Comparison of ENCODE assay signal across 10 cellular contexts in genomic region chr3:40741729-40742128, GRCh38.
DNase-seq lines count a peak whose midpoint lies in the region; ATAC-seq and TF ChIP-seq lines count a peak whose summit lies in the region.
"Had no signal": no experiment of that assay in that cellular context is flagged by ENCODE, and none has a peak within 500 bp of the region (broad histone marks: within the 10 kb centered on the region; RNA-seq: fewer than 3 reads in every experiment).

No MANE protein-coding gene starts in this region.

- DNase-seq in LNCaP clone FGC (ENCODE audit: low read depth), result peak; percentile 15
- peak; percentile 50 to 71 for DNase-seq in cardiac fibroblast (ENCODE audit: low read depth in 2 of 2)
- peak; percentile 21 for DNase-seq in mucosa of gallbladder (ENCODE audit: low spot score)
- DNase-seq in Peyer's patch, result no peak
- no peak for DNase-seq in stimulated activated CD4-positive, alpha-beta T cell treated with anti-CD3 and anti-CD28 coated beads, Interleukin-4, amount 100 ng/mL, for 24 hours
- no peak for DNase-seq in kidney glomerular epithelial cell (lab: John Stamatoyannopoulos, UW)
- DNase-seq: nephron progenitor cell had no signal

- H3K27me3 ChIP-seq in BLaER1, result no peaks in the 10 kb centered on the region
- H3K27me3 ChIP-seq in Peyer's patch, result no peaks in the 10 kb centered on the region

- TF ChIP-seq POLR2A in Peyer's patch (IDR thresholded peaks at IDR 0.05), result no peak

- H3K4me3 ChIP-seq in BLaER1, result no peak overlapping the region
- no peak overlapping the region for H3K4me3 ChIP-seq in LNCaP clone FGC (ENCODE audit: low read depth, low read length)
- H3K4me3 ChIP-seq in cardiac fibroblast (replicated peaks in 1 of 2; ENCODE audit: low read depth in 2 of 2, low read length in 2 of 2), result no peak overlapping the region
- H3K4me3 ChIP-seq in Peyer's patch, result no peak overlapping the region

- no peaks in the 10 kb centered on the region for H3K36me3 ChIP-seq in BLaER1
- H3K36me3 ChIP-seq in Peyer's patch, result no peaks in the 10 kb centered on the region

- ATAC-seq in GM19467 (IDR thresholded peaks at IDR 0.05; ENCODE audit: unreplicated experiment), result no peak
- ATAC-seq: foreskin keratinocyte had no signal

- H3K9me3 ChIP-seq in BLaER1, result no peaks in the 10 kb centered on the region
- no peaks in the 10 kb centered on the region for H3K9me3 ChIP-seq in Peyer's patch

- TF ChIP-seq CTCF in LNCaP clone FGC (IDR thresholded peaks at IDR 0.05; ENCODE audit: control insufficient read depth, extremely low read depth, insufficient read depth) (no peak), cardiac fibroblast (IDR thresholded peaks at IDR 0.05; ENCODE audit: low read depth, low read length) (no peak), Peyer's patch (IDR thresholded peaks at IDR 0.05) (no peak)

- H3K27ac ChIP-seq in BLaER1 (no peak overlapping the region), Peyer's patch (peak overlapping the region in 1 of 4 donors; percentile 9)
- H3K27ac ChIP-seq: foreskin keratinocyte had no signal

- no peaks in the 10 kb centered on the region for H4K20me1 ChIP-seq in BLaER1

- H3K9ac ChIP-seq in BLaER1, result no peak overlapping the region

- H3K4me2 ChIP-seq in BLaER1, result peak overlapping the region; percentile 38

- H3K4me1 ChIP-seq in BLaER1 (peaks cover 14% of the 10 kb centered on the region), Peyer's patch (no peaks in the 10 kb centered on the region)
- H3K4me1 ChIP-seq: foreskin keratinocyte had no signal

Comparison
In these comparisons a context has a peak if more than half of its experiments do, and no peak if none do; other contexts are left out.
1. DNase-seq: peak in LNCaP clone FGC (single experiment), cardiac fibroblast (2 of 2) and mucosa of gallbladder (single experiment); none in Peyer's patch (0 of 3), stimulated activated CD4-positive, alpha-beta T cell treated with anti-CD3 and anti-CD28 coated beads, Interleukin-4, amount 100 ng/mL, for 24 hours (single experiment) and kidney glomerular epithelial cell (single experiment).